ENCODE assay signal across 23 cellular contexts in genomic region chr2:10753876-10754275, GRCh38. TPM values are rescaled to one million over a fixed set of nuclear protein-coding genes. Genes with fewer than 3 reads are reported as not detected.
"Had no signal": no experiment of that assay in that cellular context is flagged by ENCODE, and none has a peak within 500 bp of the region (broad histone marks: within the 10 kb centered on the region; RNA-seq: fewer than 3 reads in every experiment).

No MANE protein-coding gene starts in this region.

- H3K27me3 ChIP-seq: MG63 had no signal

- DNase-seq: Karpas-422; KG1; MG63; NCI-H1092; NCI-H1105 treated with DMSO at 0.1 percent for 48 hours; NCI-H1417 treated with DMSO at 0.1 percent for 48 hours; NCI-H146; NCI-H1694 treated with DMSO at 0.1 percent for 48 hours; NCI-H1930; NCI-H2081; NCI-H2107; NCI-H2227 treated with DMSO at 0.1 percent for 48 hours; NCI-H524; NCI-H526 treated with DMSO at 0.1 percent for 48 hours; NCI-H748 treated with DMSO at 0.1 percent for 48 hours; NK-92 treated with Interleukin-12 subunit alpha and Interleukin-12 subunit beta, amount 100 ng/mL, for 24 hours; PC-3; SHP77; SK-N-SH; SW 1271 had no signal

- H3K4me2 ChIP-seq: SK-N-SH had no signal

- H3K27ac ChIP-seq: RWPE1 had no signal

- H3K9ac ChIP-seq: SK-N-SH had no signal

- H3K4me3 ChIP-seq: MG63 had no signal

- ATAC-seq: Panc1, PC-3 had no signal

- H3K36me3 ChIP-seq: MG63 had no signal

- H3K9me3 ChIP-seq: MG63, SK-N-SH had no signal

RNA-seq across cellular contexts. Expression of gene ATP6V1C2, which starts 32.4 kb away (rescaled TPM):
- total RNA-seq: HT-29 had no signal
